Comparison of ENCODE assay signal across 8 cellular contexts in genomic region chr18:24397131-24397693, GRCh38. TPM values are rescaled to one million over a fixed set of nuclear protein-coding genes. Genes with fewer than 3 reads are reported as not detected.
DNase-seq lines count a peak whose midpoint lies in the region; ATAC-seq, FAIRE-seq and TF ChIP-seq lines count a peak whose summit lies in the region.

No MANE protein-coding gene starts in this region.

- TF ChIP-seq CTCF in A549 (IDR thresholded peaks at IDR 0.05) (no peak), body of pancreas (IDR thresholded peaks at IDR 0.05) (no peak), hepatocyte (IDR thresholded peaks at IDR 0.05; ENCODE audit: poor library complexity) (no peak), prostate gland (IDR thresholded peaks at IDR 0.05) (no peak)

- H3K79me2 ChIP-seq in hepatocyte = peaks cover 3% of the 10 kb centered on the region

- 3% methylated on average over 13 of the region's 50 CpGs for WGBS in A549 (ENCODE audit: missing lambda C conversion rate)
- 0 to 1% methylated on average over 11 to 50 of the region's 50 CpGs for WGBS in body of pancreas, 2 donors
- WGBS in hepatocyte (ENCODE audit: low lambda C conversion rate, missing lambda C conversion rate) = under 1% methylated on average over 50 of the region's 50 CpGs
- WGBS in prostate gland = under 1% methylated on average over 42 of the region's 50 CpGs

- H3K4me3 ChIP-seq in A549 (peak overlapping the region; percentile 72), SJSA1 (peak overlapping the region; percentile 85), body of pancreas (peak overlapping the region; percentile 58 to 77), hepatocyte (peak overlapping the region; percentile 57), prostate gland (peak overlapping the region; percentile 73)

- H3K9me2 ChIP-seq in hepatocyte (replicated peaks; ENCODE audit: insufficient read depth) = no peaks in the 10 kb centered on the region

- peak overlapping the region; percentile 88 for H2AFZ ChIP-seq in hepatocyte

- H3K9me3 ChIP-seq in A549 (no peaks in the 10 kb centered on the region), SJSA1 (replicated peaks) (no peaks in the 10 kb centered on the region), body of pancreas (no peaks in the 10 kb centered on the region), hepatocyte (ENCODE audit: low read depth) (no peaks in the 10 kb centered on the region), prostate gland (no peaks in the 10 kb centered on the region)

- CTCF ChIA-PET in A549 (lab: Yijun Ruan, JAX) = interaction anchor here (1.8 kb wide), 1 partner anchor 37 kb away, joined by 5 read pairs; no protein-coding TSS in a partner anchor

- no peak for TF ChIP-seq EP300 in A549 (IDR thresholded peaks at IDR 0.05)

- no peak for FAIRE-seq in A549 (lab: Jason Lieb, UNC)

- ATAC-seq in A549 (peak; percentile 74 to 76), GM19025 (IDR thresholded peaks at IDR 0.05; ENCODE audit: low read depth, unreplicated experiment) (peak; percentile 10), body of pancreas (peak; percentile 53), HG02938 (IDR thresholded peaks at IDR 0.05; ENCODE audit: unreplicated experiment) (no peak)

- no peaks in the 10 kb centered on the region for H4K20me1 ChIP-seq in hepatocyte (ENCODE audit: insufficient read depth, poor library complexity, severe bottlenecking)

- POLR2A ChIA-PET in A549 (lab: Yijun Ruan, JAX) = interaction anchor here (0.7 to 2.1 kb wide), 6 partner anchors 8 to 258 kb away, joined by 3 to 13 read pairs (median 4); partner anchors contain the start of genes CABYR and IMPACT

- H3K36me3 ChIP-seq in SJSA1 = peaks cover 4% of the 10 kb centered on the region; the same call in 1 of the 2 replicates
- no peaks in the 10 kb centered on the region for H3K36me3 ChIP-seq in body of pancreas (replicated peaks in 1 of 2; ENCODE audit: insufficient read depth in 1 of 2, low read depth in 2 of 2)
- no peaks in the 10 kb centered on the region for H3K36me3 ChIP-seq in hepatocyte (replicated peaks; ENCODE audit: insufficient read depth, low read depth)
- no peaks in the 10 kb centered on the region for H3K36me3 ChIP-seq in prostate gland

- H3K4me1 ChIP-seq in A549 (peaks cover 16% of the 10 kb centered on the region; the same call in 2 of the 3 replicates), SJSA1 (replicated peaks) (peaks cover 25% of the 10 kb centered on the region), body of pancreas (peaks cover 6% of the 10 kb centered on the region), hepatocyte (ENCODE audit: insufficient read depth) (peaks cover 6% of the 10 kb centered on the region), prostate gland (replicated peaks) (no peaks in the 10 kb centered on the region)

- H3K4me2 ChIP-seq in A549 = peak overlapping the region; percentile 96
- peak overlapping the region; percentile 87 for H3K4me2 ChIP-seq in hepatocyte

- H3K27ac ChIP-seq in A549 (peak overlapping the region; percentile 78 to 91), SJSA1 (peak overlapping the region; percentile 89), body of pancreas (peak overlapping the region; percentile 56 to 84 (median 73)), hepatocyte (peak overlapping the region; percentile 77), prostate gland (peak overlapping the region; percentile 73 to 77)

- TF ChIP-seq POLR2A in A549 (IDR thresholded peaks at IDR 0.05; ENCODE audit: low read length) (no peak), body of pancreas (IDR thresholded peaks at IDR 0.05) (no peak), prostate gland (IDR thresholded peaks at IDR 0.05) (no peak)

- DNase-seq in A549 (ENCODE audit: low read depth in 1 of 2, low spot score in 1 of 2) = peak; percentile 33 to 68
- peak; percentile 73 for DNase-seq in NCI-H1092 (lab: John Stamatoyannopoulos, UW)
- peak in 1 of 2 experiments; percentile 48 for DNase-seq in SJSA1 (ENCODE audit: low read depth in 1 of 2, low spot score in 2 of 2)
- DNase-seq in body of pancreas = peak; percentile 37 to 75 (median 55)
- DNase-seq in hepatocyte (ENCODE audit: low spot score) = peak; percentile 65
- peak; percentile 67 for DNase-seq in prostate gland (ENCODE audit: low spot score)

- no peak for TF ChIP-seq RAD21 in A549 (conservative IDR thresholded peaks at IDR 0.05 in 1 of 2, IDR thresholded peaks at IDR 0.05 in 1 of 2)

- intact Hi-C loops in body of pancreas (cut with DNase I) = no loop called here
- intact Hi-C loops in prostate gland (cut with DNase I) = no loop called here

- H3K27me3 ChIP-seq in SJSA1 (replicated peaks) = no peaks in the 10 kb centered on the region
- H3K27me3 ChIP-seq in body of pancreas = no peaks in the 10 kb centered on the region
- no peaks in the 10 kb centered on the region for H3K27me3 ChIP-seq in hepatocyte
- H3K27me3 ChIP-seq in prostate gland (replicated peaks; ENCODE audit: insufficient read depth) = no peaks in the 10 kb centered on the region

TF ChIP-seq in A549, 52 proteins besides CTCF, POLR2A, EP300 and RAD21:
- TF ChIP-seq PHF8 (IDR thresholded peaks at IDR 0.05; ENCODE audit: borderline replicate concordance, low read depth) (peak; percentile 69; the same call in 1 of the 2 replicates), RNF2 (IDR thresholded peaks at IDR 0.05; ENCODE audit: borderline replicate concordance, low read depth) (peak; percentile 73; the same call in 1 of the 2 replicates), E2F6 (IDR thresholded peaks at IDR 0.05; ENCODE audit: borderline replicate concordance, low read depth) (peak; percentile 92), GATA3 (IDR thresholded peaks at IDR 0.05; ENCODE audit: borderline replicate concordance) (no peak), FOSB (CRISPR knock-in tag; IDR thresholded peaks at IDR 0.05) (no peak), ZNF302 (CRISPR knock-in tag; IDR thresholded peaks at IDR 0.05) (no peak), CEBPB (IDR thresholded peaks at IDR 0.05) (no peak), CBX2 (IDR thresholded peaks at IDR 0.05; ENCODE audit: borderline replicate concordance, low read depth) (no peak), KDM1A (IDR thresholded peaks at IDR 0.05; ENCODE audit: low read depth) (no peak), CBX8 (IDR thresholded peaks at IDR 0.05) (no peak), ATOH8 (CRISPR knock-in tag; IDR thresholded peaks at IDR 0.05; ENCODE audit: low read depth) (0 out of 2 replicates have a peak, but pooled peaks have one; percentile 22)
- TF ChIP-seq, protein P1, sequence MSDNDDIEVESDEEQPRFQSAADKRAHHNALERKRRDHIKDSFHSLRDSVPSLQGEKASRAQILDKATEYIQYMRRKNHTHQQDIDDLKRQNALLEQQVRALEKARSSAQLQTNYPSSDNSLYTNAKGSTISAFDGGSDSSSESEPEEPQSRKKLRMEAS (IDR thresholded peaks at IDR 0.05) = peak; percentile 81
- TF ChIP-seq, protein P2, sequence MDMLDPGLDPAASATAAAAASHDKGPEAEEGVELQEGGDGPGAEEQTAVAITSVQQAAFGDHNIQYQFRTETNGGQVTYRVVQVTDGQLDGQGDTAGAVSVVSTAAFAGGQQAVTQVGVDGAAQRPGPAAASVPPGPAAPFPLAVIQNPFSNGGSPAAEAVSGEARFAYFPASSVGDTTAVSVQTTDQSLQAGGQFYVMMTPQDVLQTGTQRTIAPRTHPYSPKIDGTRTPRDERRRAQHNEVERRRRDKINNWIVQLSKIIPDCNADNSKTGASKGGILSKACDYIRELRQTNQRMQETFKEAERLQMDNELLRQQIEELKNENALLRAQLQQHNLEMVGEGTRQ (IDR thresholded peaks at IDR 0.05) = peak; percentile 88
- TF ChIP-seq, protein P3, sequence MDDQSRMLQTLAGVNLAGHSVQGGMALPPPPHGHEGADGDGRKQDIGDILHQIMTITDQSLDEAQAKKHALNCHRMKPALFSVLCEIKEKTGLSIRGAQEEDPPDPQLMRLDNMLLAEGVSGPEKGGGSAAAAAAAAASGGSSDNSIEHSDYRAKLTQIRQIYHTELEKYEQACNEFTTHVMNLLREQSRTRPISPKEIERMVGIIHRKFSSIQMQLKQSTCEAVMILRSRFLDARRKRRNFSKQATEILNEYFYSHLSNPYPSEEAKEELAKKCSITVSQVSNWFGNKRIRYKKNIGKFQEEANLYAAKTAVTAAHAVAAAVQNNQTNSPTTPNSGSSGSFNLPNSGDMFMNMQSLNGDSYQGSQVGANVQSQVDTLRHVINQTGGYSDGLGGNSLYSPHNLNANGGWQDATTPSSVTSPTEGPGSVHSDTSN (IDR thresholded peaks at IDR 0.05) = no peak

RNA-seq across cellular contexts. Expression of gene OSBPL1A, which starts 0.4 kb away (rescaled TPM):
- polyA plus RNA-seq in A549 (2011; rRNA removed) (17.6 and 22.1 TPM in 2 replicates), A549 (2017; fragmentation: RNase III; extraction: RNeasy Plus Mini Kit Qiagen cat#74134 plus additional on column Dnase treatment) (10.2 to 11.0 TPM (median 10.5 TPM) in 3 replicates), hepatocyte (24.6 and 26.3 TPM in 2 replicates)
- 5.8 and 6.7 TPM in 2 replicates for polyA plus RNA-seq in A549 (2012; cell fraction: cytosol; rRNA removed)
- 2.9 and 3.2 TPM in 2 replicates for polyA plus RNA-seq in A549 (2012; cell fraction: nucleus; rRNA removed)
- 11.2 and 11.5 TPM in 2 replicates for polyA minus RNA-seq in A549 (2011; rRNA and poly(A)+ RNA removed)
- total RNA-seq in SJSA1 (2014; rRNA removed; shearing (Covaris generic)) = 34.6 and 40.7 TPM in 2 replicates
- total RNA-seq in body of pancreas (10 to 100 TPM; 20.5 to 78.4 TPM), hepatocyte (31.3 and 35.6 TPM in 2 replicates), prostate gland (10 to 100 TPM; 33.7 to 39.1 TPM)

RNA-seq across cellular contexts. Expression of gene IMPACT, which starts 29.3 kb away (rescaled TPM):
- polyA plus RNA-seq in A549 (2011; rRNA removed) (17.2 and 27.1 TPM in 2 replicates), A549 (2017; fragmentation: RNase III; extraction: RNeasy Plus Mini Kit Qiagen cat#74134 plus additional on column Dnase treatment) (8.7 to 10.9 TPM (median 10.4 TPM) in 3 replicates), hepatocyte (15.5 and 21.7 TPM in 2 replicates)
- polyA plus RNA-seq in A549 (2012; cell fraction: cytosol; rRNA removed) = 3.8 and 3.9 TPM in 2 replicates
- polyA plus RNA-seq in A549 (2012; cell fraction: nucleus; rRNA removed) = 4.0 and 5.9 TPM in 2 replicates
- polyA minus RNA-seq in A549 (2011; rRNA and poly(A)+ RNA removed) = 4.5 and 7.4 TPM in 2 replicates
- total RNA-seq in SJSA1 (2014; rRNA removed; shearing (Covaris generic)) = 27.7 and 33.2 TPM in 2 replicates
- total RNA-seq in body of pancreas (10 to 100 TPM in 1 of 2 donors, 1 to 10 TPM in 1; 9.6 to 20.1 TPM), hepatocyte (28.3 and 36.3 TPM in 2 replicates), prostate gland (10 to 100 TPM; 24.8 to 46.7 TPM)
